18 cellular contexts compared by ENCODE assay signal in the genomic region with DNA sequence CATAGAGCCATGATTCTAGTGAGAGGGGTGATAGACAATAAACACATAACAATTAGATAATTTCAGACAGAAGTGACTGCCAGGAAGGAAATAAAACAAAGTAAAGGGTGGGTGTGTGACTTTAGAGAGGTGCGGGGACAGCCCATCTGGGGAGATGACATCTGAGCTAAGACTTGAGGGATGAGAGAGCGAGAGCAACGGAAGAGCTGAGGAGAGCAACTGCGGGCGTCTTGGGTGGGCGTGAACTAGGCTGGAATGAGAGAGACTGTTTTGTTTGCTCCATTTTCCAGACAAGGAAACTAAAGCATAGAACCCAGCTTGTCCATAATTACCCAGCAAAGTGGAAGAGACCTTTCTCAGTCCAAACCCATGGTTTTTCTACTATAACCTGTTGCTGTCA.
"Had no signal": no experiment of that assay in that cellular context is flagged by ENCODE, and none has a peak within 500 bp of the region (broad histone marks: within the 10 kb centered on the region; RNA-seq: fewer than 3 reads in every experiment).

No MANE protein-coding gene starts in this region.

- H3K4me1 Mint-ChIP-seq: endodermal cell had no signal

- DNase-seq: colonic mucosa; cortex of kidney; dermis blood vessel endothelial cell; dorsolateral prefrontal cortex; effector CD4-positive, alpha-beta T cell; effector CD8-positive, alpha-beta T cell; effector memory CD4-positive, alpha-beta T cell; effector memory CD8-positive, alpha-beta T cell; endodermal cell; erythroblast; esophagus squamous epithelium; foreskin fibroblast; foreskin keratinocyte; foreskin melanocyte; gastrocnemius medialis; heart left ventricle; heart right ventricle had no signal

- H3K4me3 Mint-ChIP-seq: dendritic cell treated with granulocyte-macrophage colony-stimulating factor and Interleukin-4, amounts not matched to agents 40 ng/mL and 50 ng/mL, for 4 days; effector memory CD8-positive, alpha-beta T cell; endodermal cell had no signal

- H3K27ac Mint-ChIP-seq: dendritic cell treated with granulocyte-macrophage colony-stimulating factor and Interleukin-4, amounts not matched to agents 40 ng/mL and 50 ng/mL, for 4 days; effector memory CD8-positive, alpha-beta T cell; endodermal cell had no signal

- H3K9me3 Mint-ChIP-seq: dendritic cell treated with granulocyte-macrophage colony-stimulating factor and Interleukin-4, amounts not matched to agents 40 ng/mL and 50 ng/mL, for 4 days had no signal
